ENCODE assay signal across 11 cellular contexts in the genomic region with DNA sequence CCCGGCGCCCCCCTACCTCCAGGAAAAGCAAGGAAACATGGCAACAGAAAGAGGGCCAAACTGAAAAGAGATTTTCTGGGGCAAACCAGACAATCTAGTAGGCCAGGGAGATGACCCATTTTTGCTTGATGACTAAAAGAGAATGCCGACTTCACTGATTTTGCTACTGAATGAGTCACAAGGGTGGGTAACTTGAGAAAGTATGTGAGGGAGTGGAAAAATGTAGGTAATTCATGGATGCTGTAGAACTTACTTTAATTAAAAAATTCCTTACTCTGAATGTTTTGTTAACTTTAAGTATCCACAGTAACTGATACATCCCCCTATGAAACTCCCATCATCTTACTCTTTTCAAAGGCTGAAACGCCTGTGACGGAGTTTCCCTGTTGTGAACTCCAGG. TPM values are rescaled to one million over a fixed set of nuclear protein-coding genes. Genes with fewer than 3 reads are reported as not detected.
DNase-seq lines count a peak whose midpoint lies in the region; ATAC-seq and TF ChIP-seq lines count a peak whose summit lies in the region.
"Had no signal": no experiment of that assay in that cellular context is flagged by ENCODE, and none has a peak within 500 bp of the region (broad histone marks: within the 10 kb centered on the region; RNA-seq: fewer than 3 reads in every experiment).

No MANE protein-coding gene starts in this region.

- H3K27me3 Mint-ChIP-seq in naive thymus-derived CD8-positive, alpha-beta T cell: peaks cover 0 to 3% (median 0%) of the 10 kb centered on the region in 5 donors

- H3K4me1 Mint-ChIP-seq in naive thymus-derived CD8-positive, alpha-beta T cell: peaks cover 0 to 5% (median 0%) of the 10 kb centered on the region in 4 donors

- no peaks in the 10 kb centered on the region for H3K36me3 Mint-ChIP-seq in naive thymus-derived CD8-positive, alpha-beta T cell

- no peak overlapping the region for H3K27ac Mint-ChIP-seq in naive thymus-derived CD8-positive, alpha-beta T cell

- H3K9me3 Mint-ChIP-seq in naive thymus-derived CD8-positive, alpha-beta T cell: no peaks in the 10 kb centered on the region
- H3K9me3 Mint-ChIP-seq: neural crest cell had no signal

- POLR2A ChIA-PET in naive thymus-derived CD8-positive, alpha-beta T cell (lab: Charles Lee): no interaction called here

- DNase-seq in Caki2 (ENCODE audit: low read depth): peak; percentile 82
- DNase-seq in dermis blood vessel endothelial cell: peak; percentile 21
- DNase-seq in non-pigmented ciliary epithelial cell (ENCODE audit: low read depth): peak; percentile 79
- DNase-seq in naive thymus-derived CD8-positive, alpha-beta T cell: no peak
- DNase-seq: DMS53, NCI-H2081 had no signal

- TF ChIP-seq RAD21 in Ishikawa (IDR thresholded peaks at IDR 0.05; ENCODE audit: low read depth): no peak

- ATAC-seq in HG03442 (IDR thresholded peaks at IDR 0.05; ENCODE audit: unreplicated experiment) (no peak), HG02884 (IDR thresholded peaks at IDR 0.05; ENCODE audit: unreplicated experiment) (no peak), GM19395 (IDR thresholded peaks at IDR 0.05; ENCODE audit: unreplicated experiment) (no peak)
- ATAC-seq in naive thymus-derived CD8-positive, alpha-beta T cell: no peak

- in situ Hi-C loops in Caki2 (cut with HindIII; ENCODE audit: low pct_unique_long_range_greater_than_20kb, low sequenced_read_pairs): no loop called here

- no peak overlapping the region for H3K4me3 Mint-ChIP-seq in naive thymus-derived CD8-positive, alpha-beta T cell
- H3K4me3 Mint-ChIP-seq: neural crest cell had no signal

- TF ChIP-seq EP300 in Ishikawa (IDR thresholded peaks at IDR 0.05; ENCODE audit: borderline replicate concordance): peak; percentile 40; the same call in 1 of the 2 replicates

TF ChIP-seq in Ishikawa, 13 proteins besides CTCF, POLR2A, EP300 and RAD21:
- TF ChIP-seq TEAD4 (IDR thresholded peaks at IDR 0.05) (peak; percentile 65; the same call in 1 of the 2 replicates), EGR1 (IDR thresholded peaks at IDR 0.05) (no peak)

RNA-seq across cellular contexts. Expression of a gene that starts 24.2 kb away (rescaled TPM):
- 18.2 and 22.4 TPM in 2 replicates for total RNA-seq in Caki2 (2014; rRNA removed; shearing (Covaris generic); ENCODE audit: low replicate concordance)
- 35.6 and 42.8 TPM in 2 replicates for total RNA-seq in dermis blood vessel endothelial cell
- under 1 TPM; 0.26 to 0.66 TPM for total RNA-seq in naive thymus-derived CD8-positive, alpha-beta T cell
- polyA plus RNA-seq in naive thymus-derived CD8-positive, alpha-beta T cell: under 1 TPM in 2 of 3 donors, not detected in 1; 0.17 to 0.25 TPM

Comparison
In these comparisons a context has a peak if more than half of its experiments do, and no peak if none do; other contexts are left out.
1. DNase-seq: peak in Caki2 (single experiment), dermis blood vessel endothelial cell (single experiment) and non-pigmented ciliary epithelial cell (single experiment); none in naive thymus-derived CD8-positive, alpha-beta T cell (0 of 10).
2. RNA of a gene that starts 24.2 kb away (total RNA-seq): 35.6 to 42.8 TPM in dermis blood vessel endothelial cell and 18.2 to 22.4 TPM in Caki2; 0.26 to 0.66 TPM in naive thymus-derived CD8-positive, alpha-beta T cell; every median in the first group is over 10 times any median in the second.